Comparison of ENCODE assay signal across 20 cellular contexts in genomic region chr3:123357275-123357674, GRCh38.
"Had no signal": no experiment of that assay in that cellular context is flagged by ENCODE, and none has a peak within 500 bp of the region (broad histone marks: within the 10 kb centered on the region; RNA-seq: fewer than 3 reads in every experiment).

No MANE protein-coding gene starts in this region.

- ATAC-seq: effector memory CD8-positive, alpha-beta T cell; gastrocnemius medialis; natural killer cell; stimulated activated naive CD8-positive, alpha-beta T cell treated with anti-CD3 and anti-CD28 coated beads, Interleukin-15, Interleukin-2, amounts not matched to agents 100 U/mL and 50 U/mL, for 24 hours had no signal

- H3K27ac ChIP-seq: dorsolateral prefrontal cortex, esophagus squamous epithelium, gastrocnemius medialis, prostate gland, right atrium auricular region, upper lobe of left lung had no signal

- H3K4me3 ChIP-seq: dorsolateral prefrontal cortex, esophagus squamous epithelium, gastrocnemius medialis, prostate gland, right atrium auricular region, upper lobe of left lung had no signal

- DNase-seq: activated CD4-positive, alpha-beta memory T cell treated with anti-CD3 and anti-CD28 coated beads for 36 hours; activated CD4-positive, alpha-beta T cell treated with anti-CD3 and anti-CD28 coated beads for 48 hours; activated CD4-positive, CD25-positive, alpha-beta regulatory T cell; activated naive CD4-positive, alpha-beta T cell treated with Interleukin-2 at 50 U/mL for 16 hours; activated naive CD8-positive, alpha-beta T cell treated with anti-CD3 and anti-CD28 coated beads for 36 hours; activated T-cell treated with anti-CD3 and anti-CD28 coated beads, Interleukin-2, amount 50 U/mL, for 48 hours; dorsolateral prefrontal cortex; effector memory CD8-positive, alpha-beta T cell; esophagus squamous epithelium; gastrocnemius medialis; hippocampal formation; left ventricle myocardium superior; midbrain; natural killer cell; stimulated activated CD4-positive, alpha-beta T cell treated with anti-CD3 and anti-CD28 coated beads, Interleukin-12 subunit alpha, Interleukin-12 subunit beta, amount 100 ng/mL, for 4 hours; stimulated activated CD4-positive, alpha-beta T cell treated with anti-CD3 and anti-CD28 coated beads, Interleukin-4, amount 100 ng/mL, for 4 hours; stimulated activated naive CD8-positive, alpha-beta T cell treated with anti-CD3 and anti-CD28 coated beads, Interleukin-15, Interleukin-2, amounts not matched to agents 100 U/mL and 50 U/mL, for 24 hours; upper lobe of left lung had no signal
